20 cellular contexts compared by ENCODE assay signal in the genomic region with DNA sequence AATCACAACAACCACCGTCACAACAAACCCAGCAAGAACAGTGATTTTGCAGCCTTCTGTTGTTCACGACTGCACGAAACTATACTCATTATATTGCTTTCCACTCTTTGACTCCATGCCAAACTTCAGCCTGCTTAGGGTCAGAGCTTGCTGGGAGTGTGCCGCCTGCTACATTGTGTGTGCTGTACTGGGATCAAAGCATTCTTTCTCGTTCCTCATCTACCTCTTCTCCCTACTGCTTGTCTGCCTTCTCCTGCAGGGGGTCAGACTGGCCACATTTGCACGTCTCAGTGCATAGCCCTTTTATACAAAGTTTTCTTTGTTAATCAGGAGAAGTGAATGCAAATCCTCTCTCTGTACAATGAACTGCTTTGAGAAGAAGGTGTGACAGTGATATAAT.
DNase-seq lines count a peak whose midpoint lies in the region; ATAC-seq and TF ChIP-seq lines count a peak whose summit lies in the region.
"Had no signal": no experiment of that assay in that cellular context is flagged by ENCODE, and none has a peak within 500 bp of the region (broad histone marks: within the 10 kb centered on the region; RNA-seq: fewer than 3 reads in every experiment).

No MANE protein-coding gene starts in this region.

- peaks cover 22 to 33% of the 10 kb centered on the region in 2 donors for H3K4me1 ChIP-seq in gastrocnemius medialis
- H3K4me1 ChIP-seq: suprapubic skin had no signal

- no peak overlapping the region for H3K4me3 ChIP-seq in gastrocnemius medialis
- H3K4me3 ChIP-seq: sigmoid colon, suprapubic skin had no signal

- H3K4me1 Mint-ChIP-seq in nephron (peaks cover 46% of the 10 kb centered on the region), HFFc6 (ENCODE audit: low read depth) (peaks cover 26% of the 10 kb centered on the region)
- H3K4me1 Mint-ChIP-seq in activated CD8-positive, alpha-beta memory T cell treated with anti-CD3 and anti-CD28 coated beads, Interleukin-2, amount 10 ng/mL, durations not matched to agents 7 days and 5 days = no peaks in the 10 kb centered on the region
- H3K4me1 Mint-ChIP-seq: natural killer cell had no signal

- no peaks in the 10 kb centered on the region for H3K9me3 ChIP-seq in gastrocnemius medialis
- H3K9me3 ChIP-seq: sigmoid colon, suprapubic skin had no signal

- intact Hi-C loops in gastrocnemius medialis (cut with DNase I; ENCODE audit: low total_unique reads) = no loop called here

- in situ Hi-C loops in G401 (cut with HindIII; ENCODE audit: low sequenced_read_pairs) (no loop called here), gastrocnemius medialis (cut with MboI; ENCODE audit: low sequenced_read_pairs in 4 of 4) (no loop called here)

- no peak for TF ChIP-seq CTCF in nephron (IDR thresholded peaks at IDR 0.05; ENCODE audit: unreplicated experiment in 3 of 3)
- no peak for TF ChIP-seq CTCF in HFFc6 (IDR thresholded peaks at IDR 0.05)
- no peak for TF ChIP-seq CTCF in gastrocnemius medialis (IDR thresholded peaks at IDR 0.05 in 4 of 5, conservative IDR thresholded peaks at IDR 0.05 in 1 of 5)

- no peaks in the 10 kb centered on the region for H3K27me3 ChIP-seq in gastrocnemius medialis
- H3K27me3 ChIP-seq: sigmoid colon, suprapubic skin had no signal

- H3K9me3 Mint-ChIP-seq in nephron (no peaks in the 10 kb centered on the region), HFFc6 (no peaks in the 10 kb centered on the region)
- no peaks in the 10 kb centered on the region for H3K9me3 Mint-ChIP-seq in activated CD8-positive, alpha-beta memory T cell treated with anti-CD3 and anti-CD28 coated beads, Interleukin-2, amount 10 ng/mL, durations not matched to agents 7 days and 5 days (ENCODE audit: low read depth)
- H3K9me3 Mint-ChIP-seq: activated naive CD4-positive, alpha-beta T cell treated with anti-CD3 and anti-CD28 coated beads, Interleukin-2, amount 50 U/mL, for 72 hours; effector memory CD8-positive, alpha-beta T cell; natural killer cell had no signal

- DNase-seq in G401 (ENCODE audit: low spot score) (peak; percentile 27), NCI-H69 (lab: John Stamatoyannopoulos, UW) (peak; percentile 86), ecto neural progenitor cell (ENCODE audit: low spot score) (peak; percentile 55), HFFc6 (no peak), gastrocnemius medialis (no peak)
- no peak for DNase-seq in activated CD8-positive, alpha-beta memory T cell treated with anti-CD3 and anti-CD28 coated beads, Interleukin-2, amount 10 ng/mL, durations not matched to agents 7 days and 5 days
- DNase-seq: activated CD4-positive, alpha-beta T cell treated with anti-CD3 and anti-CD28 coated beads for 48 hours; activated T-cell treated with anti-CD3 and anti-CD28 coated beads, Interleukin-2, amount 50 U/mL, for 48 hours; effector memory CD8-positive, alpha-beta T cell; HCEC 1CT; natural killer cell; NCI-H446; PC-3; sigmoid colon; stimulated activated CD4-positive, alpha-beta T cell treated with anti-CD3 and anti-CD28 coated beads, Interleukin-4, amount 100 ng/mL, for 24 hours; stimulated activated CD8-positive, alpha-beta memory T cell treated with anti-CD3 and anti-CD28 coated beads, Interleukin-4, amount 100 ng/mL, for 48 hours had no signal

- no peak overlapping the region for H3K27ac ChIP-seq in gastrocnemius medialis
- H3K27ac ChIP-seq: suprapubic skin had no signal

- no peak for TF ChIP-seq POLR2A in gastrocnemius medialis (IDR thresholded peaks at IDR 0.05)

- H3K27ac Mint-ChIP-seq in nephron = peak overlapping the region; percentile 60 to 64 (median 62)
- H3K27ac Mint-ChIP-seq in HFFc6 = no peak overlapping the region
- no peak overlapping the region for H3K27ac Mint-ChIP-seq in activated CD8-positive, alpha-beta memory T cell treated with anti-CD3 and anti-CD28 coated beads, Interleukin-2, amount 10 ng/mL, durations not matched to agents 7 days and 5 days
- H3K27ac Mint-ChIP-seq: activated naive CD4-positive, alpha-beta T cell treated with anti-CD3 and anti-CD28 coated beads, Interleukin-2, amount 50 U/mL, for 72 hours; effector memory CD8-positive, alpha-beta T cell; natural killer cell had no signal

- ATAC-seq in HG03565 (IDR thresholded peaks at IDR 0.05; ENCODE audit: unreplicated experiment) (no peak), gastrocnemius medialis (no peak)
- no peak for ATAC-seq in activated CD8-positive, alpha-beta memory T cell treated with anti-CD3 and anti-CD28 coated beads, Interleukin-2, amount 10 ng/mL, durations not matched to agents 7 days and 5 days
- ATAC-seq: activated naive CD4-positive, alpha-beta T cell treated with anti-CD3 and anti-CD28 coated beads, Interleukin-2, amount 50 U/mL, for 72 hours; effector memory CD8-positive, alpha-beta T cell; natural killer cell; PC-3 had no signal

- H3K4me3 Mint-ChIP-seq in nephron (no peak overlapping the region), HFFc6 (no peak overlapping the region)
- no peak overlapping the region for H3K4me3 Mint-ChIP-seq in activated CD8-positive, alpha-beta memory T cell treated with anti-CD3 and anti-CD28 coated beads, Interleukin-2, amount 10 ng/mL, durations not matched to agents 7 days and 5 days
- H3K4me3 Mint-ChIP-seq: effector memory CD8-positive, alpha-beta T cell; natural killer cell had no signal

- no peaks in the 10 kb centered on the region for H3K36me3 ChIP-seq in gastrocnemius medialis
- H3K36me3 ChIP-seq: sigmoid colon, suprapubic skin had no signal

- CTCF ChIA-PET in activated CD8-positive, alpha-beta memory T cell treated with anti-CD3 and anti-CD28 coated beads, Interleukin-2, amount 10 ng/mL, durations not matched to agents 7 days and 5 days (lab: Charles Lee) = no interaction called here

- H3K27me3 Mint-ChIP-seq in nephron (ENCODE audit: low read depth) = no peaks in the 10 kb centered on the region
- no peaks in the 10 kb centered on the region; the same call in 1 of the 2 replicates for H3K27me3 Mint-ChIP-seq in HFFc6 (ENCODE audit: insufficient read depth)
- no peaks in the 10 kb centered on the region for H3K27me3 Mint-ChIP-seq in activated CD8-positive, alpha-beta memory T cell treated with anti-CD3 and anti-CD28 coated beads, Interleukin-2, amount 10 ng/mL, durations not matched to agents 7 days and 5 days

- no peaks in the 10 kb centered on the region for H3K36me3 Mint-ChIP-seq in nephron (ENCODE audit: low read depth)
- H3K36me3 Mint-ChIP-seq in HFFc6 (ENCODE audit: low read depth) = peaks cover 8% of the 10 kb centered on the region; the same call in 1 of the 2 replicates
- H3K36me3 Mint-ChIP-seq in activated CD8-positive, alpha-beta memory T cell treated with anti-CD3 and anti-CD28 coated beads, Interleukin-2, amount 10 ng/mL, durations not matched to agents 7 days and 5 days = no peaks in the 10 kb centered on the region
- H3K36me3 Mint-ChIP-seq: activated naive CD4-positive, alpha-beta T cell treated with anti-CD3 and anti-CD28 coated beads, Interleukin-2, amount 50 U/mL, for 72 hours; natural killer cell had no signal

Comparison
In these comparisons a context has a peak if more than half of its experiments do, and no peak if none do; other contexts are left out.
1. DNase-seq: peak in G401 (single experiment), NCI-H69 (single experiment) and ecto neural progenitor cell (single experiment); none in HFFc6 (single experiment), gastrocnemius medialis (0 of 2) and activated CD8-positive, alpha-beta memory T cell treated with anti-CD3 and anti-CD28 coated beads, Interleukin-2, amount 10 ng/mL, durations not matched to agents 7 days and 5 days (single experiment).
2. H3K27ac Mint-ChIP-seq: peak in nephron (3 of 3); none in HFFc6 (single experiment) and activated CD8-positive, alpha-beta memory T cell treated with anti-CD3 and anti-CD28 coated beads, Interleukin-2, amount 10 ng/mL, durations not matched to agents 7 days and 5 days (single experiment).